In the genomic region with DNA sequence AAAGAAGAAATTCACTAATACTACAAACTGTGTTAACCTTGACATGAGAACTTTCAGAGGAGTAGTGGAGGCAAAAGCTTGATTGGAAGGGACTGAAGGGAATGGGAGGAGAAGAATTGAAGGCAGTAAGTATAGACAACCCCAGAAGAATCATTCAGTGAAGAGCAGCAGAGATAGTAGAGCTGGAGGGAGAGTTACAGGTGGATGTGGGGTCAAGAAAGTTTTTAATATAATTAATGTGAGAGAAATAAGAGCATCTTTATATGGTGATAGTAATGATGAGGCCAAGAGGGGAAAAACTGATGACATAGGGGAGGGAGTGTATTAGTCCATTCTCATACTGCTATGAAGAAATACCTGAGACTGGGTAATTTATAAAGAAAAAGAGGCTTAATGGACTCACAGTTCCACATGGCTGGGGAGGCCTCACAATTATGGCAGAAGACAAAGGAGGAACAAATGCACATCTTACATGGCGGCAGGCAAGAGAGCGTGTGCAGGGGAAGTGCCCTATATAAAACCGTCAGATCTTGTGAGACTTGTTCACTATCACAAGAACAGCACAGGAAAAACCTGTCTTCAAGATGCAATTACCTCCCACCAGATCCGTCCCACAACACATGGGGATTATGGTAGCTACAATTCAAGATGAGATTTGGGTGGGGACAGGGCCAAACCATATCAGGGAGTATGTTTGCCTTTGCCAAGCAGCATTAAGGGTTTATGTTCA, we compare ENCODE assay signal across 29 cellular contexts.
DNase-seq lines count a peak whose midpoint lies in the region; ATAC-seq, FAIRE-seq and TF ChIP-seq lines count a peak whose summit lies in the region.
"Had no signal": no experiment of that assay in that cellular context is flagged by ENCODE, and none has a peak within 500 bp of the region (broad histone marks: within the 10 kb centered on the region; RNA-seq: fewer than 3 reads in every experiment).

No MANE protein-coding gene starts in this region.

- BruUV-seq in PC-9 (replicated peaks; lab: Mats Ljungman, UMichigan) (no TSS peak), endothelial cell of umbilical vein (replicated peaks; lab: Mats Ljungman, UMichigan) (no TSS peak), mammary epithelial cell (replicated peaks; lab: Mats Ljungman, UMichigan) (no TSS peak)

- H3K9me3 ChIP-seq in PC-9 (ENCODE audit: insufficient read depth, low read depth): peaks cover 18% of the 10 kb centered on the region
- H3K9me3 ChIP-seq in endothelial cell of umbilical vein (replicated peaks; ENCODE audit: control insufficient read depth, insufficient read depth, low read length): no peaks in the 10 kb centered on the region
- H3K9me3 ChIP-seq in mammary epithelial cell (replicated peaks; ENCODE audit: insufficient read depth, low read length): no peaks in the 10 kb centered on the region
- H3K9me3 ChIP-seq: Caco-2, MG63 had no signal

- no peak for TF ChIP-seq POLR2A in endothelial cell of umbilical vein (IDR thresholded peaks at IDR 0.05; ENCODE audit: low read depth, low read length)

- H3K4me2 ChIP-seq in PC-9: no peak overlapping the region
- H3K4me2 ChIP-seq in endothelial cell of umbilical vein (ENCODE audit: insufficient read depth, low read length): peak overlapping the region; percentile 54
- no peak overlapping the region for H3K4me2 ChIP-seq in mammary epithelial cell (ENCODE audit: insufficient read depth, low read depth, low read length)

- H3K4me1 ChIP-seq in PC-9 (replicated peaks; ENCODE audit: insufficient read depth): peaks cover 60% of the 10 kb centered on the region
- H3K4me1 ChIP-seq in endothelial cell of umbilical vein (ENCODE audit: control insufficient read depth, extremely low read depth, insufficient read depth, low read length): peaks cover 37% of the 10 kb centered on the region
- H3K4me1 ChIP-seq in mammary epithelial cell (ENCODE audit: insufficient read depth, low read length): peaks cover 30% of the 10 kb centered on the region

- POLR2A ChIA-PET in PC-9 (lab: Charles Lee; ENCODE audit: unreplicated experiment): no interaction called here
- POLR2A ChIA-PET in endothelial cell of umbilical vein (lab: Charles Lee): interaction anchor here (1.6 kb wide), 1 partner anchor 392 kb away, joined by 3 read pairs; a partner anchor contains a TSS

- no peak overlapping the region for H2AFZ ChIP-seq in PC-9
- no peak overlapping the region for H2AFZ ChIP-seq in endothelial cell of umbilical vein (ENCODE audit: low read depth, low read length)
- no peak overlapping the region for H2AFZ ChIP-seq in mammary epithelial cell (ENCODE audit: low read depth, low read length)

- H3K27me3 ChIP-seq in PC-9 (ENCODE audit: insufficient read depth, low read depth): no peaks in the 10 kb centered on the region
- H3K27me3 ChIP-seq in endothelial cell of umbilical vein (ENCODE audit: control insufficient read depth in 2 of 2, insufficient read depth in 2 of 2, low read length in 2 of 2): no peaks in the 10 kb centered on the region
- no peaks in the 10 kb centered on the region for H3K27me3 ChIP-seq in mammary epithelial cell (ENCODE audit: insufficient read depth, low read length)
- H3K27me3 ChIP-seq: MG63 had no signal

- in situ Hi-C loops in mammary epithelial cell (cut with MboI; ENCODE audit: low sequenced_read_pairs in 2 of 2): loop anchor here in 1 of 2 donors (25.0 kb wide), 1 partner anchor 1086 kb away; no protein-coding TSS in a partner anchor

- H3K9me2 ChIP-seq in PC-9 (ENCODE audit: insufficient read depth): no peaks in the 10 kb centered on the region

- peaks cover 25% of the 10 kb centered on the region; the same call in 1 of the 2 replicates for H3F3A ChIP-seq in PC-9 (ENCODE audit: insufficient read depth, low read depth)

- H3K79me2 ChIP-seq in PC-9 (ENCODE audit: low read depth) (no peaks in the 10 kb centered on the region), endothelial cell of umbilical vein (ENCODE audit: control insufficient read depth, insufficient read depth, low read length) (peaks cover 2% of the 10 kb centered on the region), mammary epithelial cell (ENCODE audit: insufficient read depth, low read length) (no peaks in the 10 kb centered on the region)

- dilution Hi-C loops in endothelial cell of umbilical vein (cut with MboI; ENCODE audit: extremely low pct_ligation_motif_present, low sequenced_read_pairs) (no loop called here), mammary epithelial cell (cut with HindIII; ENCODE audit: low sequenced_read_pairs) (no loop called here)

- no peaks in the 10 kb centered on the region for H3K27me3 Mint-ChIP-seq in activated naive CD8-positive, alpha-beta T cell
- H3K27me3 Mint-ChIP-seq in activated naive CD8-positive, alpha-beta T cell treated with anti-CD3 and anti-CD28 coated beads, Interleukin-2, amount 50 U/mL, for 24 hours: no peaks in the 10 kb centered on the region

- no peaks in the 10 kb centered on the region for H3K9me1 ChIP-seq in endothelial cell of umbilical vein (replicated peaks; ENCODE audit: control insufficient read depth, extremely low read depth, insufficient read depth, low read length)

- no peaks in the 10 kb centered on the region for H3K36me3 Mint-ChIP-seq in activated naive CD8-positive, alpha-beta T cell
- peaks cover 9% of the 10 kb centered on the region for H3K36me3 Mint-ChIP-seq in activated naive CD8-positive, alpha-beta T cell treated with anti-CD3 and anti-CD28 coated beads, Interleukin-2, amount 50 U/mL, for 24 hours (ENCODE audit: low read depth)
- H3K36me3 Mint-ChIP-seq: CD8-positive, alpha-beta T cell had no signal

- 97% methylated on average over 4 of the region's 4 CpGs for WGBS in mammary epithelial cell (ENCODE audit: low coverage, missing lambda C conversion rate)

- no peak for ATAC-seq in activated naive CD8-positive, alpha-beta T cell treated with anti-CD3 and anti-CD28 coated beads, Interleukin-2, amount 50 U/mL, for 24 hours
- ATAC-seq in GM21390 (IDR thresholded peaks at IDR 0.05; ENCODE audit: unreplicated experiment): no peak
- ATAC-seq: CD8-positive, alpha-beta T cell; Panc1 had no signal

- H3K9ac ChIP-seq in endothelial cell of umbilical vein (replicated peaks; ENCODE audit: extremely low read depth, insufficient read depth, low read length) (peak overlapping the region; percentile 79), mammary epithelial cell (ENCODE audit: insufficient read depth, low read length) (no peak overlapping the region)

- intact Hi-C loops in PC-9 (cut with micrococcal nuclease; ENCODE audit: unreplicated experiment) (loop anchor here (10.0 kb wide), 3 partner anchors 432 to 1762 kb away; a partner anchor contains a TSS), endothelial cell of umbilical vein (cut with micrococcal nuclease) (loop anchor here (5.0 kb wide), 1 partner anchor 91 kb away; a partner anchor contains a TSS), mammary epithelial cell (cut with micrococcal nuclease) (no loop called here)

- H3K4me3 Mint-ChIP-seq in activated naive CD8-positive, alpha-beta T cell: no peak overlapping the region
- H3K4me3 Mint-ChIP-seq in activated naive CD8-positive, alpha-beta T cell treated with anti-CD3 and anti-CD28 coated beads, Interleukin-2, amount 50 U/mL, for 24 hours: no peak overlapping the region
- H3K4me3 Mint-ChIP-seq: CD8-positive, alpha-beta T cell had no signal

- H3K27ac ChIP-seq in PC-9 (peak overlapping the region; percentile 70; the same call in 1 of the 2 replicates), endothelial cell of umbilical vein (ENCODE audit: insufficient read depth, low read depth, low read length) (peak overlapping the region; percentile 83), coronary artery (no peak overlapping the region), mammary epithelial cell (ENCODE audit: insufficient read depth, low read depth, low read length) (no peak overlapping the region)
- H3K27ac ChIP-seq: RWPE1, SK-N-MC had no signal

- CTCF ChIA-PET in PC-9 (lab: Charles Lee): interaction anchor here (1.8 kb wide), 1 partner anchor 234 kb away, joined by 7 read pairs; no protein-coding TSS in a partner anchor
- CTCF ChIA-PET in endothelial cell of umbilical vein (lab: Charles Lee): no interaction called here
- CTCF ChIA-PET in mammary epithelial cell (lab: Charles Lee; ENCODE audit: low non-redundant PET): no interaction called here

- peak overlapping the region; percentile 80 for H3K27ac Mint-ChIP-seq in activated naive CD8-positive, alpha-beta T cell
- H3K27ac Mint-ChIP-seq in activated naive CD8-positive, alpha-beta T cell treated with anti-CD3 and anti-CD28 coated beads, Interleukin-2, amount 50 U/mL, for 24 hours: no peak overlapping the region
- H3K27ac Mint-ChIP-seq: CD8-positive, alpha-beta T cell had no signal

- H4K20me1 ChIP-seq in PC-9 (ENCODE audit: insufficient read depth) (no peaks in the 10 kb centered on the region), endothelial cell of umbilical vein (replicated peaks; ENCODE audit: control insufficient read depth, extremely low read depth, insufficient read depth, low read length) (no peaks in the 10 kb centered on the region), mammary epithelial cell (ENCODE audit: insufficient read depth, low read length) (no peaks in the 10 kb centered on the region)

- DNase-seq in activated naive CD8-positive, alpha-beta T cell treated with anti-CD3 and anti-CD28 coated beads, Interleukin-2, amount 50 U/mL, for 24 hours: no peak
- DNase-seq in PC-9 (no peak), endothelial cell of umbilical vein (ENCODE audit: low read depth, low spot score) (no peak), coronary artery (ENCODE audit: low spot score) (no peak), mammary epithelial cell (no peak), GF-D8 (lab: John Stamatoyannopoulos, UW) (no peak)
- DNase-seq: C1 segment of cervical spinal cord; Caco-2; CD8-positive, alpha-beta T cell; DMS79 treated with DMSO at 0.1 percent for 48 hours; KG1; MG63; NCI-H1048; NCI-H1417 treated with DMSO at 0.1 percent for 48 hours; NCI-H1694 treated with DMSO at 0.1 percent for 48 hours; NCI-H2081; NCI-H2227 treated with DMSO at 0.1 percent for 48 hours; NCI-H526 treated with DMSO at 0.1 percent for 48 hours; SHP77 treated with DMSO at 0.1 percent for 48 hours had no signal

- H3K9me3 Mint-ChIP-seq in activated naive CD8-positive, alpha-beta T cell (ENCODE audit: low read depth): peaks cover 4% of the 10 kb centered on the region
- peaks cover 13% of the 10 kb centered on the region for H3K9me3 Mint-ChIP-seq in activated naive CD8-positive, alpha-beta T cell treated with anti-CD3 and anti-CD28 coated beads, Interleukin-2, amount 50 U/mL, for 24 hours
- H3K9me3 Mint-ChIP-seq: CD8-positive, alpha-beta T cell had no signal

- no peak overlapping the region for H3K4me3 ChIP-seq in PC-9
- peak overlapping the region in 1 of 3 experiments; percentile 27 for H3K4me3 ChIP-seq in endothelial cell of umbilical vein (replicated peaks in 1 of 3; ENCODE audit: insufficient read depth in 1 of 3, low read depth in 1 of 3, low read length in 3 of 3)
- H3K4me3 ChIP-seq in coronary artery: no peak overlapping the region
- no peak overlapping the region for H3K4me3 ChIP-seq in mammary epithelial cell (replicated peaks in 1 of 3; ENCODE audit: insufficient read depth in 1 of 3, low read depth in 2 of 3, low read length in 3 of 3)
- H3K4me3 ChIP-seq: MG63, SK-N-MC had no signal

- FAIRE-seq in endothelial cell of umbilical vein (lab: Jason Lieb, UNC): no peak
- FAIRE-seq: A204.1, GM12892, GM19239, H54, HTR-8/SVneo had no signal

- H3K36me3 ChIP-seq in PC-9 (ENCODE audit: low read depth): no peaks in the 10 kb centered on the region; the same call in 1 of the 2 replicates
- no peaks in the 10 kb centered on the region for H3K36me3 ChIP-seq in endothelial cell of umbilical vein (ENCODE audit: control insufficient read depth in 2 of 2, extremely low read depth in 1 of 2, insufficient read depth in 2 of 2, low read length in 2 of 2)
- H3K36me3 ChIP-seq in mammary epithelial cell (ENCODE audit: insufficient read depth, low read length): no peaks in the 10 kb centered on the region
- H3K36me3 ChIP-seq: MG63 had no signal

- TF ChIP-seq CTCF in PC-9 (conservative IDR thresholded peaks at IDR 0.05): no peak
- TF ChIP-seq CTCF in endothelial cell of umbilical vein (IDR thresholded peaks at IDR 0.05; ENCODE audit: extremely low read depth in 1 of 2, insufficient read depth in 1 of 2, low read depth in 1 of 2, low read length in 2 of 2): no peak
- TF ChIP-seq CTCF in coronary artery (IDR thresholded peaks at IDR 0.05): no peak
- TF ChIP-seq CTCF in mammary epithelial cell (conservative IDR thresholded peaks at IDR 0.05 in 1 of 2, IDR thresholded peaks at IDR 0.05 in 1 of 2; ENCODE audit: extremely low read depth in 1 of 2, insufficient read depth in 1 of 2, low read depth in 1 of 2, low read length in 2 of 2): no peak

- peaks cover 44% of the 10 kb centered on the region for H3K4me1 Mint-ChIP-seq in activated naive CD8-positive, alpha-beta T cell (ENCODE audit: low read depth)
- H3K4me1 Mint-ChIP-seq in activated naive CD8-positive, alpha-beta T cell treated with anti-CD3 and anti-CD28 coated beads, Interleukin-2, amount 50 U/mL, for 24 hours: peaks cover 47% of the 10 kb centered on the region

Comparison
In these comparisons a context has a peak if more than half of its experiments do, and no peak if none do; other contexts are left out.
1. H3K27ac ChIP-seq: peak in PC-9 (single experiment) and endothelial cell of umbilical vein (single experiment); none in coronary artery (0 of 2) and mammary epithelial cell (single experiment).